Comparison of ENCODE assay signal across 1 cellular context in genomic region chr6:7042654-7043545, GRCh38.
TF ChIP-seq lines count a peak whose summit lies in the region.

No MANE protein-coding gene starts in this region.

TF ChIP-seq in H1, 55 proteins besides CTCF, POLR2A, EP300 and RAD21 (continued from another document):
- TF ChIP-seq CHD7 (IDR thresholded peaks at IDR 0.05; ENCODE audit: insufficient replicate concordance, low read length) (no peak), BACH1 (IDR thresholded peaks at IDR 0.05; ENCODE audit: low read length) (no peak)
TF ChIP-seq in H1: peak in this region for 0.
